ENCODE assay signal across 1 cellular context in genomic region chr2:24491626-24492282, GRCh38.
TF ChIP-seq lines count a peak whose summit lies in the region.

No MANE protein-coding gene starts in this region.

TF ChIP-seq in K562, 482 proteins besides CTCF, POLR2A, EP300 and RAD21 (continued from another document and continues in another):
- TF ChIP-seq STAT5A (IDR thresholded peaks at IDR 0.05; ENCODE audit: borderline replicate concordance, low read length) (no peak), MEIS2 (IDR thresholded peaks at IDR 0.05; ENCODE audit: partially characterized antibody) (no peak), ESRRA (IDR thresholded peaks at IDR 0.05; ENCODE audit: borderline replicate concordance, low read depth) (peak; percentile 91), RBFOX2 (IDR thresholded peaks at IDR 0.05; ENCODE audit: low read depth, low read length) (peak; percentile 69), TFAP4 (CRISPR knock-in tag; IDR thresholded peaks at IDR 0.05; ENCODE audit: borderline replicate concordance) (peak; percentile 94), ARID2 (IDR thresholded peaks at IDR 0.05) (no peak), PCBP1 (IDR thresholded peaks at IDR 0.05; ENCODE audit: low read depth, low read length, poor library complexity, severe bottlenecking) (peak; percentile 81), EGR1 (conservative IDR thresholded peaks at IDR 0.05) (peak; percentile 60), GABPB1 (CRISPR knock-in tag; IDR thresholded peaks at IDR 0.05) (0 out of 2 replicates have a peak, but pooled peaks have one; percentile 30), GATAD2B (IDR thresholded peaks at IDR 0.05; ENCODE audit: borderline replicate concordance) (peak; percentile 67; the same call in 1 of the 2 replicates), NR2C2 (CRISPR knock-in tag; IDR thresholded peaks at IDR 0.05) (no peak), NR2C2 (tag; IDR thresholded peaks at IDR 0.05) (peak; percentile 50; the same call in 1 of the 2 replicates), PRMT5 (CRISPR knock-in tag; IDR thresholded peaks at IDR 0.05) (no peak), TGIF2 (CRISPR knock-in tag; IDR thresholded peaks at IDR 0.05) (no peak), POLR3A (IDR thresholded peaks at IDR 0.05; ENCODE audit: borderline replicate concordance, extremely low read depth, insufficient read depth, insufficient read length) (no peak), NONO (IDR thresholded peaks at IDR 0.05; ENCODE audit: low read depth in 2 of 2, low read length in 1 of 2) (0 out of 4 replicates have a peak, but pooled peaks of 1 of the 2 experiments have one; percentile 19), RUNX1 (IDR thresholded peaks at IDR 0.05; ENCODE audit: low read depth) (no peak), NFIC (IDR thresholded peaks at IDR 0.05) (peak; percentile 59), L3MBTL2 (IDR thresholded peaks at IDR 0.05) (0 out of 2 replicates have a peak, but pooled peaks have one; percentile 23), NCOA6 (IDR thresholded peaks at IDR 0.05) (peak; percentile 84), MAZ (CRISPR knock-in tag; conservative IDR thresholded peaks at IDR 0.05 in 1 of 2, IDR thresholded peaks at IDR 0.05 in 1 of 2) (peak; percentile 66 to 73), CTBP1 (IDR thresholded peaks at IDR 0.05; ENCODE audit: borderline replicate concordance) (peak; percentile 47; the same call in 1 of the 2 replicates), DACH1 (IDR thresholded peaks at IDR 0.05; ENCODE audit: partially characterized antibody) (peak; percentile 57), ZNF740 (CRISPR knock-in tag; IDR thresholded peaks at IDR 0.05) (peak; percentile 61), ZNF740 (tag; IDR thresholded peaks at IDR 0.05) (no peak), SMAD4 (CRISPR knock-in tag; conservative IDR thresholded peaks at IDR 0.05) (peak; percentile 48; the same call in 1 of the 2 replicates), CXXC5 (CRISPR knock-in tag; IDR thresholded peaks at IDR 0.05) (peak; percentile 68), ZNF589 (CRISPR knock-in tag; IDR thresholded peaks at IDR 0.05; ENCODE audit: low read depth) (no peak), ZNF717 (CRISPR knock-in tag; IDR thresholded peaks at IDR 0.05) (no peak), ZBTB7A (IDR thresholded peaks at IDR 0.05; ENCODE audit: borderline replicate concordance, control insufficient read depth, low read depth, low read length) (peak; percentile 95), SIN3A (IDR thresholded peaks at IDR 0.05; ENCODE audit: borderline replicate concordance in 2 of 2, control insufficient read depth in 1 of 2, low read depth in 2 of 2, low read length in 2 of 2) (peak; percentile 77 to 90), POLR2G (IDR thresholded peaks at IDR 0.05; ENCODE audit: low read depth, low read length) (peak; percentile 11), GABPA (tag; conservative IDR thresholded peaks at IDR 0.05; ENCODE audit: low read depth) (peak; percentile 52), FOXM1 (IDR thresholded peaks at IDR 0.05; ENCODE audit: low read depth) (no peak), FOXM1 (CRISPR knock-in tag; IDR thresholded peaks at IDR 0.05; ENCODE audit: low read depth) (0 out of 2 replicates have a peak, but pooled peaks have one; percentile 52), HDAC1 (IDR thresholded peaks at IDR 0.05) (peak in 1 of 2 experiments; percentile 68; a peak in 2 of 4 replicates), CHD1 (IDR thresholded peaks at IDR 0.05; ENCODE audit: low read length) (peak; percentile 90), KDM5B (IDR thresholded peaks at IDR 0.05; ENCODE audit: insufficient replicate concordance, low read depth, low read length) (peak; percentile 29), RB1 (IDR thresholded peaks at IDR 0.05; ENCODE audit: low read depth) (peak; percentile 25), HMGXB4 (CRISPR knock-in tag; IDR thresholded peaks at IDR 0.05) (peak; percentile 30; the same call in 1 of the 2 replicates), IRF2 (CRISPR knock-in tag; IDR thresholded peaks at IDR 0.05) (no peak), ARNT (IDR thresholded peaks at IDR 0.05) (no peak), SAP30 (IDR thresholded peaks at IDR 0.05; ENCODE audit: borderline replicate concordance, insufficient read depth, low read depth, low read length, poor library complexity, severe bottlenecking) (peak; percentile 88), BCOR (IDR thresholded peaks at IDR 0.05) (no peak), ETV5 (CRISPR knock-in tag; IDR thresholded peaks at IDR 0.05; ENCODE audit: low read depth) (0 out of 2 replicates have a peak, but pooled peaks have one; percentile 46), NFXL1 (CRISPR knock-in tag; IDR thresholded peaks at IDR 0.05) (no peak), ZNF354B (CRISPR knock-in tag; IDR thresholded peaks at IDR 0.05) (no peak), JUND (IDR thresholded peaks at IDR 0.05; ENCODE audit: borderline replicate concordance, low read depth, low read length) (no peak), JUND (tag; IDR thresholded peaks at IDR 0.05; ENCODE audit: borderline replicate concordance, low read depth, low read length) (no peak), RBBP5 (IDR thresholded peaks at IDR 0.05; ENCODE audit: borderline replicate concordance, insufficient read depth, low read length, poor library complexity, severe bottlenecking) (peak; percentile 89)
- TF ChIP-seq, protein P1, sequence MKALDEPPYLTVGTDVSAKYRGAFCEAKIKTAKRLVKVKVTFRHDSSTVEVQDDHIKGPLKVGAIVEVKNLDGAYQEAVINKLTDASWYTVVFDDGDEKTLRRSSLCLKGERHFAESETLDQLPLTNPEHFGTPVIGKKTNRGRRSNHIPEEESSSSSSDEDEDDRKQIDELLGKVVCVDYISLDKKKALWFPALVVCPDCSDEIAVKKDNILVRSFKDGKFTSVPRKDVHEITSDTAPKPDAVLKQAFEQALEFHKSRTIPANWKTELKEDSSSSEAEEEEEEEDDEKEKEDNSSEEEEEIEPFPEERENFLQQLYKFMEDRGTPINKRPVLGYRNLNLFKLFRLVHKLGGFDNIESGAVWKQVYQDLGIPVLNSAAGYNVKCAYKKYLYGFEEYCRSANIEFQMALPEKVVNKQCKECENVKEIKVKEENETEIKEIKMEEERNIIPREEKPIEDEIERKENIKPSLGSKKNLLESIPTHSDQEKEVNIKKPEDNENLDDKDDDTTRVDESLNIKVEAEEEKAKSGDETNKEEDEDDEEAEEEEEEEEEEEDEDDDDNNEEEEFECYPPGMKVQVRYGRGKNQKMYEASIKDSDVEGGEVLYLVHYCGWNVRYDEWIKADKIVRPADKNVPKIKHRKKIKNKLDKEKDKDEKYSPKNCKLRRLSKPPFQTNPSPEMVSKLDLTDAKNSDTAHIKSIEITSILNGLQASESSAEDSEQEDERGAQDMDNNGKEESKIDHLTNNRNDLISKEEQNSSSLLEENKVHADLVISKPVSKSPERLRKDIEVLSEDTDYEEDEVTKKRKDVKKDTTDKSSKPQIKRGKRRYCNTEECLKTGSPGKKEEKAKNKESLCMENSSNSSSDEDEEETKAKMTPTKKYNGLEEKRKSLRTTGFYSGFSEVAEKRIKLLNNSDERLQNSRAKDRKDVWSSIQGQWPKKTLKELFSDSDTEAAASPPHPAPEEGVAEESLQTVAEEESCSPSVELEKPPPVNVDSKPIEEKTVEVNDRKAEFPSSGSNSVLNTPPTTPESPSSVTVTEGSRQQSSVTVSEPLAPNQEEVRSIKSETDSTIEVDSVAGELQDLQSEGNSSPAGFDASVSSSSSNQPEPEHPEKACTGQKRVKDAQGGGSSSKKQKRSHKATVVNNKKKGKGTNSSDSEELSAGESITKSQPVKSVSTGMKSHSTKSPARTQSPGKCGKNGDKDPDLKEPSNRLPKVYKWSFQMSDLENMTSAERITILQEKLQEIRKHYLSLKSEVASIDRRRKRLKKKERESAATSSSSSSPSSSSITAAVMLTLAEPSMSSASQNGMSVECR (CRISPR knock-in tag; IDR thresholded peaks at IDR 0.05): peak; percentile 88
- TF ChIP-seq, protein P2, sequence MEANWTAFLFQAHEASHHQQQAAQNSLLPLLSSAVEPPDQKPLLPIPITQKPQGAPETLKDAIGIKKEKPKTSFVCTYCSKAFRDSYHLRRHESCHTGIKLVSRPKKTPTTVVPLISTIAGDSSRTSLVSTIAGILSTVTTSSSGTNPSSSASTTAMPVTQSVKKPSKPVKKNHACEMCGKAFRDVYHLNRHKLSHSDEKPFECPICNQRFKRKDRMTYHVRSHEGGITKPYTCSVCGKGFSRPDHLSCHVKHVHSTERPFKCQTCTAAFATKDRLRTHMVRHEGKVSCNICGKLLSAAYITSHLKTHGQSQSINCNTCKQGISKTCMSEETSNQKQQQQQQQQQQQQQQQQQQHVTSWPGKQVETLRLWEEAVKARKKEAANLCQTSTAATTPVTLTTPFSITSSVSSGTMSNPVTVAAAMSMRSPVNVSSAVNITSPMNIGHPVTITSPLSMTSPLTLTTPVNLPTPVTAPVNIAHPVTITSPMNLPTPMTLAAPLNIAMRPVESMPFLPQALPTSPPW (CRISPR knock-in tag; IDR thresholded peaks at IDR 0.05): no peak
- TF ChIP-seq, protein P3, sequence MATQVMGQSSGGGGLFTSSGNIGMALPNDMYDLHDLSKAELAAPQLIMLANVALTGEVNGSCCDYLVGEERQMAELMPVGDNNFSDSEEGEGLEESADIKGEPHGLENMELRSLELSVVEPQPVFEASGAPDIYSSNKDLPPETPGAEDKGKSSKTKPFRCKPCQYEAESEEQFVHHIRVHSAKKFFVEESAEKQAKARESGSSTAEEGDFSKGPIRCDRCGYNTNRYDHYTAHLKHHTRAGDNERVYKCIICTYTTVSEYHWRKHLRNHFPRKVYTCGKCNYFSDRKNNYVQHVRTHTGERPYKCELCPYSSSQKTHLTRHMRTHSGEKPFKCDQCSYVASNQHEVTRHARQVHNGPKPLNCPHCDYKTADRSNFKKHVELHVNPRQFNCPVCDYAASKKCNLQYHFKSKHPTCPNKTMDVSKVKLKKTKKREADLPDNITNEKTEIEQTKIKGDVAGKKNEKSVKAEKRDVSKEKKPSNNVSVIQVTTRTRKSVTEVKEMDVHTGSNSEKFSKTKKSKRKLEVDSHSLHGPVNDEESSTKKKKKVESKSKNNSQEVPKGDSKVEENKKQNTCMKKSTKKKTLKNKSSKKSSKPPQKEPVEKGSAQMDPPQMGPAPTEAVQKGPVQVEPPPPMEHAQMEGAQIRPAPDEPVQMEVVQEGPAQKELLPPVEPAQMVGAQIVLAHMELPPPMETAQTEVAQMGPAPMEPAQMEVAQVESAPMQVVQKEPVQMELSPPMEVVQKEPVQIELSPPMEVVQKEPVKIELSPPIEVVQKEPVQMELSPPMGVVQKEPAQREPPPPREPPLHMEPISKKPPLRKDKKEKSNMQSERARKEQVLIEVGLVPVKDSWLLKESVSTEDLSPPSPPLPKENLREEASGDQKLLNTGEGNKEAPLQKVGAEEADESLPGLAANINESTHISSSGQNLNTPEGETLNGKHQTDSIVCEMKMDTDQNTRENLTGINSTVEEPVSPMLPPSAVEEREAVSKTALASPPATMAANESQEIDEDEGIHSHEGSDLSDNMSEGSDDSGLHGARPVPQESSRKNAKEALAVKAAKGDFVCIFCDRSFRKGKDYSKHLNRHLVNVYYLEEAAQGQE (CRISPR knock-in tag; IDR thresholded peaks at IDR 0.05; ENCODE audit: low read depth): 0 out of 2 replicates have a peak, but pooled peaks have one; percentile 35
- TF ChIP-seq, protein P4, sequence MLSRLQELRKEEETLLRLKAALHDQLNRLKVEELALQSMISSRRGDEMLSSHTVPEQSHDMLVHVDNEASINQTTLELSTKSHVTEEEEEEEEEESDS (CRISPR knock-in tag; IDR thresholded peaks at IDR 0.05): no peak
- TF ChIP-seq, protein P5, sequence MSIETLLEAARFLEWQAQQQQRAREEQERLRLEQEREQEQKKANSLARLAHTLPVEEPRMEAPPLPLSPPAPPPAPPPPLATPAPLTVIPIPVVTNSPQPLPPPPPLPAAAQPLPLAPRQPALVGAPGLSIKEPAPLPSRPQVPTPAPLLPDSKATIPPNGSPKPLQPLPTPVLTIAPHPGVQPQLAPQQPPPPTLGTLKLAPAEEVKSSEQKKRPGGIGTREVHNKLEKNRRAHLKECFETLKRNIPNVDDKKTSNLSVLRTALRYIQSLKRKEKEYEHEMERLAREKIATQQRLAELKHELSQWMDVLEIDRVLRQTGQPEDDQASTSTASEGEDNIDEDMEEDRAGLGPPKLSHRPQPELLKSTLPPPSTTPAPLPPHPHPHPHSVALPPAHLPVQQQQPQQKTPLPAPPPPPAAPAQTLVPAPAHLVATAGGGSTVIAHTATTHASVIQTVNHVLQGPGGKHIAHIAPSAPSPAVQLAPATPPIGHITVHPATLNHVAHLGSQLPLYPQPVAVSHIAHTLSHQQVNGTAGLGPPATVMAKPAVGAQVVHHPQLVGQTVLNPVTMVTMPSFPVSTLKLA (conservative IDR thresholded peaks at IDR 0.05): 0 out of 4 replicates have a peak, but pooled peaks of 1 of the 2 experiments have one; percentile 10
- TF ChIP-seq, protein P6, sequence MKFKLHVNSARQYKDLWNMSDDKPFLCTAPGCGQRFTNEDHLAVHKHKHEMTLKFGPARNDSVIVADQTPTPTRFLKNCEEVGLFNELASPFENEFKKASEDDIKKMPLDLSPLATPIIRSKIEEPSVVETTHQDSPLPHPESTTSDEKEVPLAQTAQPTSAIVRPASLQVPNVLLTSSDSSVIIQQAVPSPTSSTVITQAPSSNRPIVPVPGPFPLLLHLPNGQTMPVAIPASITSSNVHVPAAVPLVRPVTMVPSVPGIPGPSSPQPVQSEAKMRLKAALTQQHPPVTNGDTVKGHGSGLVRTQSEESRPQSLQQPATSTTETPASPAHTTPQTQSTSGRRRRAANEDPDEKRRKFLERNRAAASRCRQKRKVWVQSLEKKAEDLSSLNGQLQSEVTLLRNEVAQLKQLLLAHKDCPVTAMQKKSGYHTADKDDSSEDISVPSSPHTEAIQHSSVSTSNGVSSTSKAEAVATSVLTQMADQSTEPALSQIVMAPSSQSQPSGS (CRISPR knock-in tag; IDR thresholded peaks at IDR 0.05): no peak
